8 cellular contexts compared by ENCODE assay signal in the genomic region with DNA sequence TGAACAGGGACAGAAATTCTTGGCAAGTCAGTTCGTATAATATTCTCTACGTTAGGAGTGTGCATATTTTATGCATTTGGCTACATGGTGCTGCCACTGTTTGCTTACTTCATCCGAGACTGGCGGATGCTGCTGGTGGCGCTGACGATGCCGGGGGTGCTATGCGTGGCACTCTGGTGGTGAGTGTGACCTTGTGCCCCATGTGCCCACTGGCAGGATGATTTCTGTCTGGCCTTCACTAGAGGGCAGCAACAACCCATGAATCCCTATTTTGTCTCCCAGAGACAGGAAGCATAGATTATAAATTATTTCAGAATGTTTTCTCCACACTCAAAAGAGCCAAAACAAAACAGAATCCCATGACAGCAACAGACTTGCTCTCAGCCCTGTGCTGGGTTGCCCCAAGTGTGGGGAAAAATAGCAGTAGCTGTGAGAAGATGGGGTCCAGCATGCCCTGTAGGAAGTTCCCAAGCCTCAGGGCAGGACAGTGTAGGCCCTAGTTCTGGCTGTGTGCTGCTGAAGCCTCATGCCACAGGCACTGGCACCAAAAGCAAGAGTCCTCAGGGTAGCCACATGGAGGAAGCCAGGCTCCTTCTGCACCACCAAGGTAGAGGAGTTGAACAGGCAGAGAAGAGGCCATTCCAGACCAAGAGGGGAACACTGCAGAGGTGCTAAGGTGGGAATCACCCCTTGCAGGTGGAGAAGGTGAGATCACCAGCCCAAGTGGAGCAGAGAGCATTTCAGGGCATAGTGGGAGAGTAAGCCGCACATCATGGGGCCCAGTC. TPM values are rescaled to one million over a fixed set of nuclear protein-coding genes. Genes with fewer than 3 reads are reported as not detected.
A peak's percentile ranks its signal among the peaks of the same experiment; 100 is the strongest.
DNase-seq lines count a peak whose midpoint lies in the region; ATAC-seq, FAIRE-seq and TF ChIP-seq lines count a peak whose summit lies in the region.

No MANE protein-coding gene starts in this region.

- H3K27ac ChIP-seq in MM.1S (ENCODE audit: low read length) (no peak overlapping the region), VCaP (peak overlapping the region; percentile 38; the same call in 1 of the 2 replicates)

- TF ChIP-seq CTCF in MM.1S (IDR thresholded peaks at IDR 0.05; ENCODE audit: low read length) = peak; percentile 87
- TF ChIP-seq CTCF in VCaP (conservative IDR thresholded peaks at IDR 0.05) = peak; percentile 79
- peak; percentile 70 for TF ChIP-seq CTCF in bronchial epithelial cell (IDR thresholded peaks at IDR 0.05; ENCODE audit: insufficient read depth, low read length, severe bottlenecking)

- H3K27me3 ChIP-seq in MM.1S (replicated peaks; ENCODE audit: insufficient read depth, low read length) (no peaks in the 10 kb centered on the region), bronchial epithelial cell (ENCODE audit: control insufficient read depth, insufficient read depth, low read length) (no peaks in the 10 kb centered on the region)

- ATAC-seq in HG02970 (IDR thresholded peaks at IDR 0.05; ENCODE audit: low FRiP score, unreplicated experiment) = no peak

- peaks cover 31% of the 10 kb centered on the region for H3K4me1 ChIP-seq in MM.1S (ENCODE audit: low read length)

- no peaks in the 10 kb centered on the region for H3K9me2 ChIP-seq in MM.1S (replicated peaks; ENCODE audit: insufficient read depth, low read length)

- 0 out of 2 replicates have a peak, but pooled peaks cover 2% of the 10 kb centered on the region for H3F3A ChIP-seq in MM.1S (ENCODE audit: insufficient read depth, low read length)

- no peaks in the 10 kb centered on the region for H4K20me1 ChIP-seq in MM.1S (ENCODE audit: insufficient read depth, low read length)

- H3K4me2 ChIP-seq in MM.1S (ENCODE audit: low read depth, low read length) = no peak overlapping the region

- DNase-seq in SKM-1 treated with dmso at 0.1 percent for 144 hours (lab: John Stamatoyannopoulos, UW; ENCODE audit: unreplicated experiment) = peak; percentile 11
- DNase-seq in SKM-1 (lab: John Stamatoyannopoulos, UW; ENCODE audit: unreplicated experiment) = no peak
- peak; percentile 70 for DNase-seq in MM.1S
- peak; percentile 44 for DNase-seq in bronchial epithelial cell (ENCODE audit: low read depth)
- peak; percentile 74 for DNase-seq in kidney tubule cell (ENCODE audit: low spot score)
- peak; percentile 70 for DNase-seq in stimulated activated CD4-positive, alpha-beta T cell treated with anti-CD3 and anti-CD28 coated beads, Interleukin-4, amount 100 ng/mL, for 24 hours

- 0 out of 2 replicates have a peak overlapping the region, but pooled peaks have one; percentile 24 for H2AFZ ChIP-seq in MM.1S (ENCODE audit: low read length)

- H3K4me3 ChIP-seq in MM.1S (ENCODE audit: low read length) (no peak overlapping the region), bronchial epithelial cell (ENCODE audit: low read depth, low read length) (no peak overlapping the region)

- H3K9me3 ChIP-seq in MM.1S (replicated peaks; ENCODE audit: insufficient read depth, low read length) = no peaks in the 10 kb centered on the region

- no peak overlapping the region for H3K9ac ChIP-seq in MM.1S (ENCODE audit: low read length)

- no peak for FAIRE-seq in bronchial epithelial cell (lab: Jason Lieb, UNC)

- H3K36me3 ChIP-seq in MM.1S (replicated peaks; ENCODE audit: insufficient read depth, low read length) (no peaks in the 10 kb centered on the region), bronchial epithelial cell (ENCODE audit: control insufficient read depth, insufficient read depth, low read length) (peaks cover 1% of the 10 kb centered on the region)

- H3K79me2 ChIP-seq in MM.1S (ENCODE audit: low read length) = no peaks in the 10 kb centered on the region

RNA-seq across cellular contexts. Expression of gene SLC22A5, which starts 16.0 kb away (rescaled TPM):
- total RNA-seq in bronchial epithelial cell = 7.1 and 9.6 TPM in 2 replicates
